5 cellular contexts compared by ENCODE assay signal in genomic region chr2:223991611-223992010, GRCh38.
"Had no signal": no experiment of that assay in that cellular context is flagged by ENCODE, and none has a peak within 500 bp of the region (broad histone marks: within the 10 kb centered on the region; RNA-seq: fewer than 3 reads in every experiment).

No MANE protein-coding gene starts in this region.

- H3K4me3 ChIP-seq: GM23338, HAP-1 had no signal

- H2AFZ ChIP-seq: GM23338 had no signal

- H3K4me2 ChIP-seq: GM23338 had no signal

- DNase-seq: H7, HFFc6 had no signal

- H3K36me3 ChIP-seq: HAP-1 had no signal

- H3K4me1 ChIP-seq: HAP-1 had no signal

- H3K27ac ChIP-seq: HL-60 had no signal

- H3K9me3 ChIP-seq: HAP-1 had no signal
